ENCODE assay signal across 14 cellular contexts in the genomic region with DNA sequence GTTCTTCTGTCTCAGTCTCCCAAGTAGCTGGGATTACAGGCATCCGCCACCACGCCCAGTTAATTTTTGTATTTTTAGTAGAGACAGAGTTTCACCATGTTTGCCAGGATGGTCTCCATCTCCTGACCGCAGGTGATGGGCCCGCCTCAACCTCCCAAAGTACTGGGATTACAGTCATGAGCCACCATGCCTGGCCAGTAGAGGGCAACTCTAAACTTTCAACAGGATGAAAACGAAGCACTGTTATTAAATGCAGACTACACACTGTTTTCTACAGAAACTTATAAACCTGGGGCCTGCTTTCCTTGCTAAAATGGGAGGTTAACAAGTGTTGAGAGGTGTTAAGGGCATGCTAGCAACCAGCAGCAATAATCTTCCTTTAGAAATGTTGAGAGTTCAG. TPM values are rescaled to one million over a fixed set of nuclear protein-coding genes. Genes with fewer than 3 reads are reported as not detected.
DNase-seq lines count a peak whose midpoint lies in the region; ATAC-seq and TF ChIP-seq lines count a peak whose summit lies in the region.
"Had no signal": no experiment of that assay in that cellular context is flagged by ENCODE, and none has a peak within 500 bp of the region (broad histone marks: within the 10 kb centered on the region; RNA-seq: fewer than 3 reads in every experiment).

No MANE protein-coding gene starts in this region.

- H4K20me1 ChIP-seq in SU-DHL-6 (ENCODE audit: low read depth, low read length) = 0 out of 2 replicates have a peak, but pooled peaks cover 6% of the 10 kb centered on the region

- ATAC-seq in CD4-positive, alpha-beta T cell (ENCODE audit: poor library complexity) = no peak
- no peak for ATAC-seq in HG02798 (IDR thresholded peaks at IDR 0.05; ENCODE audit: poor library complexity, unreplicated experiment)

- H3K79me2 ChIP-seq in SU-DHL-6 (ENCODE audit: insufficient read depth, low read length) (peaks cover 21% of the 10 kb centered on the region), trophoblast cell (ENCODE audit: control insufficient read depth, insufficient read depth, low read length, poor library complexity) (no peaks in the 10 kb centered on the region)

- no peak overlapping the region for H3K23ac ChIP-seq in trophoblast cell (ENCODE audit: low read length)

- H2AK5ac ChIP-seq in trophoblast cell (ENCODE audit: low read length) = no peak overlapping the region

- H3K36me3 ChIP-seq in SU-DHL-6 (ENCODE audit: low read length) (peaks cover 41% of the 10 kb centered on the region), trophoblast cell (ENCODE audit: control insufficient read depth in 1 of 2, insufficient read depth in 2 of 2, low read length in 2 of 2) (peaks cover 48 to 70% of the 10 kb centered on the region in 2 experiments)

- no peak overlapping the region for H4K12ac ChIP-seq in trophoblast cell (ENCODE audit: low read depth, low read length)

- H3K27ac Mint-ChIP-seq in glutamatergic neuron (ENCODE audit: unreplicated experiment) = no peak overlapping the region
- H3K27ac Mint-ChIP-seq in CD4-positive, alpha-beta T cell = no peak overlapping the region

- no peak overlapping the region for H4K8ac ChIP-seq in trophoblast cell (ENCODE audit: low read depth, low read length)

- H2AFZ ChIP-seq in SU-DHL-6 (ENCODE audit: low read depth, low read length, severe bottlenecking) (no peak overlapping the region), trophoblast cell (ENCODE audit: insufficient read depth, low read length, poor library complexity) (no peak overlapping the region)
- H2AFZ ChIP-seq: parathyroid adenoma had no signal

- peak; percentile 44 for TF ChIP-seq CTCF in AG04450 (IDR thresholded peaks at IDR 0.05; ENCODE audit: low read depth, low read length)
- TF ChIP-seq CTCF in GM12874 (IDR thresholded peaks at IDR 0.05; ENCODE audit: insufficient read depth, low read depth, low read length) = 0 out of 2 replicates have a peak, but pooled peaks have one; percentile 15
- peak; percentile 19 for TF ChIP-seq CTCF in SU-DHL-6 (IDR thresholded peaks at IDR 0.05; ENCODE audit: insufficient read depth, low read length, poor library complexity, severe bottlenecking)
- TF ChIP-seq CTCF in glutamatergic neuron (IDR thresholded peaks at IDR 0.05; ENCODE audit: partially characterized antibody, unreplicated experiment) = peak; percentile 19
- TF ChIP-seq CTCF in CD4-positive, alpha-beta T cell (IDR thresholded peaks at IDR 0.05) = no peak

- peaks cover 7% of the 10 kb centered on the region for H3K9me3 Mint-ChIP-seq in glutamatergic neuron (ENCODE audit: unreplicated experiment)
- no peaks in the 10 kb centered on the region for H3K9me3 Mint-ChIP-seq in CD4-positive, alpha-beta T cell

- no peak overlapping the region for H3K4me3 Mint-ChIP-seq in glutamatergic neuron (ENCODE audit: unreplicated experiment)
- no peak overlapping the region for H3K4me3 Mint-ChIP-seq in CD4-positive, alpha-beta T cell

- H3K79me1 ChIP-seq in trophoblast cell (ENCODE audit: low read length) = no peaks in the 10 kb centered on the region

- peaks cover 3% of the 10 kb centered on the region for H3K27me3 Mint-ChIP-seq in glutamatergic neuron (ENCODE audit: unreplicated experiment)
- no peaks in the 10 kb centered on the region for H3K27me3 Mint-ChIP-seq in CD4-positive, alpha-beta T cell

- no peak overlapping the region for H3K14ac ChIP-seq in trophoblast cell (ENCODE audit: low read length)

- H3K4ac ChIP-seq in trophoblast cell (ENCODE audit: low read depth, low read length) = no peak overlapping the region

- H3K4me3 ChIP-seq in AG04450 (ENCODE audit: low read depth, low read length) (no peak overlapping the region), SU-DHL-6 (ENCODE audit: insufficient read depth, low read length, poor library complexity, severe bottlenecking) (no peak overlapping the region), trophoblast cell (ENCODE audit: low read depth, low read length) (no peak overlapping the region)
- H3K4me3 ChIP-seq: adrenal gland, HAP-1 had no signal

- H2BK12ac ChIP-seq in trophoblast cell (ENCODE audit: low read length) = no peak overlapping the region

- H3K4me2 ChIP-seq in SU-DHL-6 (ENCODE audit: low read depth, low read length, poor library complexity, severe bottlenecking) = no peak overlapping the region
- no peak overlapping the region for H3K4me2 ChIP-seq in trophoblast cell (ENCODE audit: low read length)

- POLR2A ChIA-PET in AG04450 (lab: Yijun Ruan, JAX) = no interaction called here
- POLR2A ChIA-PET in CD4-positive, alpha-beta T cell (lab: Charles Lee) = no interaction called here

- no peak overlapping the region for H3K27ac ChIP-seq in AG04450 (ENCODE audit: low read depth, low read length)
- no peak overlapping the region for H3K27ac ChIP-seq in SU-DHL-6 (ENCODE audit: low read depth, low read length)
- no peak overlapping the region for H3K27ac ChIP-seq in CD4-positive, alpha-beta T cell (ENCODE audit: low read depth, low read length)
- H3K27ac ChIP-seq in trophoblast cell (ENCODE audit: low read depth, low read length) = no peak overlapping the region
- H3K27ac ChIP-seq: adrenal gland, C4-2B, parathyroid adenoma had no signal

- WGBS in trophoblast cell (ENCODE audit: extremely low coverage, insufficient coverage, insufficient read length) = no CpG with 5 or more reads among the region's 5 CpGs

- intact Hi-C loops in CD4-positive, alpha-beta T cell (cut with DNase I, micrococcal nuclease) = no loop called here

- no peaks in the 10 kb centered on the region for H3K9me2 ChIP-seq in SU-DHL-6 (replicated peaks; ENCODE audit: insufficient read depth, low read length)

- H3K4me1 Mint-ChIP-seq in glutamatergic neuron (ENCODE audit: low read depth, unreplicated experiment) = no peaks in the 10 kb centered on the region
- H3K4me1 Mint-ChIP-seq in CD4-positive, alpha-beta T cell (ENCODE audit: low read depth) = peaks cover 23% of the 10 kb centered on the region

- peaks cover 5% of the 10 kb centered on the region for H3K36me3 Mint-ChIP-seq in glutamatergic neuron (ENCODE audit: unreplicated experiment)
- H3K36me3 Mint-ChIP-seq in CD4-positive, alpha-beta T cell (ENCODE audit: low read depth) = peaks cover 87% of the 10 kb centered on the region

- H3F3A ChIP-seq in SU-DHL-6 (ENCODE audit: insufficient read depth) = no peaks in the 10 kb centered on the region

- CTCF ChIA-PET in AG04450 (lab: Charles Lee) = interaction anchor here (0.6 to 1.5 kb wide), 3 partner anchors 8 to 16 kb away, joined by 3 to 8 read pairs (median 5); a partner anchor contains a TSS
- CTCF ChIA-PET in CD4-positive, alpha-beta T cell (lab: Charles Lee) = no interaction called here

- no peaks in the 10 kb centered on the region for H3K4me1 ChIP-seq in trophoblast cell (ENCODE audit: control insufficient read depth in 1 of 2, insufficient read depth in 2 of 2, low read length in 2 of 2)
- H3K4me1 ChIP-seq: HAP-1, parathyroid adenoma had no signal

- H3K18ac ChIP-seq in trophoblast cell (ENCODE audit: low read length) = no peak overlapping the region

- no peak overlapping the region for H4K91ac ChIP-seq in trophoblast cell (ENCODE audit: low read depth, low read length)

- no peaks in the 10 kb centered on the region for H3K27me3 ChIP-seq in AG04450 (ENCODE audit: control insufficient read depth, insufficient read depth, low read length)
- H3K27me3 ChIP-seq in SU-DHL-6 (ENCODE audit: low read length) = no peaks in the 10 kb centered on the region
- H3K27me3 ChIP-seq in CD4-positive, alpha-beta T cell (ENCODE audit: control insufficient read depth, insufficient read depth, low read length) = no peaks in the 10 kb centered on the region
- H3K27me3 ChIP-seq in trophoblast cell (ENCODE audit: insufficient read depth, low read length) = no peaks in the 10 kb centered on the region
- H3K27me3 ChIP-seq: adrenal gland had no signal

- H3K9me3 ChIP-seq in AG04450 (ENCODE audit: control insufficient read depth, insufficient read depth, low read length) (no peaks in the 10 kb centered on the region), SU-DHL-6 (ENCODE audit: insufficient read depth, low read length) (no peaks in the 10 kb centered on the region), trophoblast cell (ENCODE audit: insufficient read depth, low read depth, low read length) (no peaks in the 10 kb centered on the region)
- no peaks in the 10 kb centered on the region for H3K9me3 ChIP-seq in CD4-positive, alpha-beta T cell (ENCODE audit: control insufficient read depth, low read length)
- H3K9me3 ChIP-seq: adrenal gland, HAP-1 had no signal

- no peak overlapping the region for H3K9ac ChIP-seq in SU-DHL-6 (ENCODE audit: low read length)
- H3K9ac ChIP-seq in trophoblast cell (ENCODE audit: low read length) = no peak overlapping the region
- H3K9ac ChIP-seq: parathyroid adenoma had no signal

- no peak for DNase-seq in AG04450 (ENCODE audit: low read depth, low spot score)
- no peak for DNase-seq in glutamatergic neuron
- DNase-seq in CD4-positive, alpha-beta T cell = no peak
- no peak for DNase-seq in trophoblast cell
- DNase-seq in stimulated activated CD4-positive, alpha-beta T cell treated with anti-CD3 and anti-CD28 coated beads, Interleukin-4, amount 100 ng/mL, for 24 hours = no peak
- DNase-seq: adrenal gland; NCI-H2171; stimulated activated naive CD4-positive, alpha-beta T cell treated with Interleukin-2 at 50 U/mL for 16 hours had no signal

- no peak overlapping the region for H2BK120ac ChIP-seq in trophoblast cell (ENCODE audit: insufficient read depth, low read length, poor library complexity)

- H2BK5ac ChIP-seq in trophoblast cell (ENCODE audit: low read depth, low read length, poor library complexity) = no peak overlapping the region

RNA-seq across cellular contexts. Expression of a gene that starts 7.6 kb away (rescaled TPM):
- 199 and 200 TPM in 2 replicates for polyA plus RNA-seq in AG04450 (2011; rRNA removed)
- 181 and 208 TPM in 2 replicates for polyA minus RNA-seq in AG04450 (2011; rRNA and poly(A)+ RNA removed)
- 164 TPM for total RNA-seq in glutamatergic neuron (ENCODE audit: unreplicated experiment)
- 10 to 100 TPM; 88.7 to 91.3 TPM for total RNA-seq in CD4-positive, alpha-beta T cell
- 86.4 and 87.7 TPM in 2 replicates for polyA plus RNA-seq in trophoblast cell (2013)

RNA-seq across cellular contexts. Expression of a gene that starts 8.3 kb away (rescaled TPM):
- polyA plus RNA-seq in AG04450 (2011; rRNA removed) = 61.8 and 83.7 TPM in 2 replicates
- 59.2 and 73.6 TPM in 2 replicates for polyA minus RNA-seq in AG04450 (2011; rRNA and poly(A)+ RNA removed)
- total RNA-seq in glutamatergic neuron (ENCODE audit: unreplicated experiment) = 59.1 TPM
- total RNA-seq in CD4-positive, alpha-beta T cell = 10 to 100 TPM; 14.7 to 16.5 TPM
- 56.0 and 56.8 TPM in 2 replicates for polyA plus RNA-seq in trophoblast cell (2013)

RNA-seq across cellular contexts. Expression of a gene that starts 9.5 kb away (rescaled TPM):
- polyA plus RNA-seq in AG04450 (2011; rRNA removed) = 17.8 and 22.4 TPM in 2 replicates
- polyA minus RNA-seq in AG04450 (2011; rRNA and poly(A)+ RNA removed) = 15.5 and 22.4 TPM in 2 replicates
- 45.7 TPM for total RNA-seq in glutamatergic neuron (ENCODE audit: unreplicated experiment)
- 10 to 100 TPM; 50.5 to 58.6 TPM for total RNA-seq in CD4-positive, alpha-beta T cell
- 11.9 and 12.1 TPM in 2 replicates for polyA plus RNA-seq in trophoblast cell (2013)

RNA-seq across cellular contexts. Expression of a gene that starts 30.8 kb away (rescaled TPM):
- 26.8 and 28.7 TPM in 2 replicates for polyA plus RNA-seq in AG04450 (2011; rRNA removed)
- polyA minus RNA-seq in AG04450 (2011; rRNA and poly(A)+ RNA removed) = 14.6 and 17.7 TPM in 2 replicates
- 8.2 TPM for total RNA-seq in glutamatergic neuron (ENCODE audit: unreplicated experiment)
- 1 to 10 TPM in 1 of 2 experiments, under 1 TPM in 1; 0.74 to 1.1 TPM for total RNA-seq in CD4-positive, alpha-beta T cell
- 2.2 and 2.3 TPM in 2 replicates for polyA plus RNA-seq in trophoblast cell (2013)

RNA-seq across cellular contexts. Expression of a gene that starts 43.3 kb away (rescaled TPM):
- polyA plus RNA-seq in AG04450 (2011; rRNA removed) = 29.0 and 34.2 TPM in 2 replicates
- 22.7 and 31.5 TPM in 2 replicates for polyA minus RNA-seq in AG04450 (2011; rRNA and poly(A)+ RNA removed)
- total RNA-seq in glutamatergic neuron (ENCODE audit: unreplicated experiment) = 81.7 TPM
- 1 to 10 TPM; 7.9 to 8.1 TPM for total RNA-seq in CD4-positive, alpha-beta T cell
- polyA plus RNA-seq in trophoblast cell (2013) = 40.2 and 42.5 TPM in 2 replicates
